ENCODE assay signal across 10 cellular contexts in genomic region chr10:78277734-78278404, GRCh38.
DNase-seq lines count a peak whose midpoint lies in the region; ATAC-seq and TF ChIP-seq lines count a peak whose summit lies in the region.
"Had no signal": no experiment of that assay in that cellular context is flagged by ENCODE, and none has a peak within 500 bp of the region (broad histone marks: within the 10 kb centered on the region; RNA-seq: fewer than 3 reads in every experiment).

No MANE protein-coding gene starts in this region.

- DNase-seq in EH (ENCODE audit: low read depth) (peak; percentile 80), WERI-Rb-1 (peak; percentile 62), foreskin keratinocyte (no peak), occipital lobe (lab: John Stamatoyannopoulos, UW) (peak; percentile 79), Kasumi-1 (lab: John Stamatoyannopoulos, UW) (no peak)
- no peak for DNase-seq in activated T-cell treated with anti-CD3 and anti-CD28 coated beads, Interleukin-2, amount 50 U/mL, for 48 hours
- DNase-seq: NCI-H446, retina had no signal

- no peaks in the 10 kb centered on the region for H3K9me3 ChIP-seq in WERI-Rb-1 (ENCODE audit: severe bottlenecking)

- H3K27ac ChIP-seq in WERI-Rb-1: peak overlapping the region; percentile 21; the same call in 1 of the 2 replicates
- H3K27ac ChIP-seq in foreskin keratinocyte: no peak overlapping the region

- no peak overlapping the region for H3K4me3 ChIP-seq in WERI-Rb-1 (ENCODE audit: low read depth, low read length)

- H3K4me1 ChIP-seq in foreskin keratinocyte: no peaks in the 10 kb centered on the region

- no peaks in the 10 kb centered on the region for H3K36me3 ChIP-seq in WERI-Rb-1

- H3K27me3 ChIP-seq in WERI-Rb-1 (ENCODE audit: insufficient read depth, low read depth, severe bottlenecking) (no peaks in the 10 kb centered on the region), foreskin keratinocyte (no peaks in the 10 kb centered on the region)

- ATAC-seq in foreskin keratinocyte (peak; percentile 18), GM21447 (IDR thresholded peaks at IDR 0.05; ENCODE audit: unreplicated experiment) (no peak), HG03135 (IDR thresholded peaks at IDR 0.05; ENCODE audit: unreplicated experiment) (no peak)

- TF ChIP-seq CTCF in WERI-Rb-1 (IDR thresholded peaks at IDR 0.05; ENCODE audit: low read depth, low read length) (no peak), foreskin keratinocyte (conservative IDR thresholded peaks at IDR 0.05) (no peak)

Comparison
In these comparisons a context has a peak if more than half of its experiments do, and no peak if none do; other contexts are left out.
1. DNase-seq: peak in EH (single experiment), WERI-Rb-1 (single experiment) and occipital lobe (single experiment); none in foreskin keratinocyte (0 of 2), activated T-cell treated with anti-CD3 and anti-CD28 coated beads, Interleukin-2, amount 50 U/mL, for 48 hours (0 of 2) and Kasumi-1 (0 of 2).